18 cellular contexts compared by ENCODE assay signal in the genomic region with DNA sequence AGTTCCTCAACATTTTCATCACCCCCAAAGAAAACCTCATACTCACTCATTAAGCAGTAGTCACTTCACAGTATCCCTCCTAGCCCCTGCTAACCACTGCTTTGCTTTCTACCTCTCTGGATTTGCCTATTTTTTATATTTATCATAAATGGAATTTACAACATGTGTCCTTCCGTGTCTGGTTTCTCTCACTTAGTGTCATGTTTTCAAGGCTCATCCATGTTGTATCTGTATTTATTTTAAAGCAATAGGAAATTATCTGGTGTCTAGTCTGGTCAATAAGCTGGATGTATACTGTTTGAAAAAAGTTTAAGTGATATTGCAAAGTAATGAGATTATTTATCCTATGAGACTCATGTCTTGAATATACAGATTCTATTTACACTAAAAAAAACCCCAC.
"Had no signal": no experiment of that assay in that cellular context is flagged by ENCODE, and none has a peak within 500 bp of the region (broad histone marks: within the 10 kb centered on the region; RNA-seq: fewer than 3 reads in every experiment).

No MANE protein-coding gene starts in this region.

- DNase-seq: activated CD4-positive, alpha-beta T cell treated with anti-CD3 and anti-CD28 coated beads, Interleukin-2, amount 10 ng/mL, durations not matched to agents 24 days and 14 days; activated CD8-positive, alpha-beta T cell treated with anti-CD3 and anti-CD28 coated beads for 36 hours; activated naive CD4-positive, alpha-beta T cell treated with Interleukin-2 at 50 U/mL for 16 hours; activated naive CD8-positive, alpha-beta T cell treated with anti-CD3 and anti-CD28 coated beads, Interleukin-2, amount 50 U/mL, for 24 hours; activated T-cell treated with anti-CD3 and anti-CD28 coated beads, Interleukin-2, amount 50 U/mL, for 24 hours; aorta; cortex of kidney; effector CD4-positive, alpha-beta T cell; gastrocnemius medialis; heart left ventricle; kidney; mammary epithelial cell; nucleus accumbens; posterior cingulate gyrus; stimulated activated naive CD8-positive, alpha-beta T cell treated with anti-CD3 and anti-CD28 coated beads, Interleukin-15, Interleukin-2, amounts not matched to agents 100 U/mL and 50 U/mL, for 24 hours; T-helper 9 cell; tibial artery had no signal

- H3K27ac ChIP-seq: gastrocnemius medialis, heart left ventricle, tibial artery had no signal

- H3K36me3 ChIP-seq: gastrocnemius medialis, heart left ventricle, tibial artery had no signal

- H3K27me3 ChIP-seq: gastrocnemius medialis, heart left ventricle, tibial artery had no signal

- H3K4me3 ChIP-seq: gastrocnemius medialis, heart left ventricle, tibial artery had no signal

- H3K4me1 ChIP-seq: gastrocnemius medialis, tibial artery had no signal

- ATAC-seq: activated CD8-positive, alpha-beta T cell treated with anti-CD3 and anti-CD28 coated beads for 36 hours; gastrocnemius medialis; heart left ventricle; left lobe of liver; stimulated activated naive CD8-positive, alpha-beta T cell treated with anti-CD3 and anti-CD28 coated beads, Interleukin-15, Interleukin-2, amounts not matched to agents 100 U/mL and 50 U/mL, for 24 hours had no signal

- H3K9me3 ChIP-seq: gastrocnemius medialis, heart left ventricle, tibial artery had no signal
